In the genomic region with DNA sequence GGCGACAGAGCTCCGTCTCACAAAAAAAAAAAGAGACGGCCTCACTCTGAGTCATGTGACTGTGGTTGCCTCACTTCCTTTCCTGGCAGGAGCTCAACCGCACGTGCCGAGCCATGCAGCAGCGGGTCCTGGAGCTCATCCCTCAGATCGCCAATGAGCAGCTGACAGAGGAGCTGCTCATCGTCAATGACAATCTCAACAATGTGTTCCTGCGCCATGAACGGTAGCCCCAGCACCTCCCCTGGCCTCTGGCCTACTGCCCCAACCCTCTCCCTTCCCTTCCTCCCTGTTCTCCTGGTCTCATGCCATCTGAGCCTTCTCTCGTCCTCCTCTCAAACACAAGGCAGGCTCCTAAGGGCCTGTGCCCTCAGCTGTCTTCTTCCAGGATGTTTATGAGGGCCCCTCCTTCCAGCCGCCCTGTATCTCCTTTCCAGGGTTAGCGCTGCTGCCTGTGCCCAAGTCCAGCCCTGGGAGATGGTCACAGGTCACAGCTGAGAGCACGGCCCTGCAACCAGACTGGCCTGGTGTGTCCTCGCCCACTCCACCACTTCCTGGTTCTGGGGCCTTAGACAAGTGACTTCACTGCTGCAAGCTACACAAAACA, we compare ENCODE assay signal across 8 cellular contexts. TPM values are rescaled to one million over a fixed set of nuclear protein-coding genes. Genes with fewer than 3 reads are reported as not detected.
A peak's percentile ranks its signal among the peaks of the same experiment; 100 is the strongest.
DNase-seq lines count a peak whose midpoint lies in the region; ATAC-seq and TF ChIP-seq lines count a peak whose summit lies in the region.

No MANE protein-coding gene starts in this region.

- intact Hi-C loops in CD4-positive, alpha-beta T cell (cut with DNase I, micrococcal nuclease), result loop anchor here (2.0 to 5.0 kb wide), 2 partner anchors 32 to 33 kb away; partner anchors contain the start of gene TOM1 (in 2 of the 2)
- intact Hi-C loops in right cardiac atrium (cut with DNase I), result no loop called here

- peak overlapping the region; percentile 86 for H3K27ac Mint-ChIP-seq in CD4-positive, alpha-beta T cell

- peaks cover 34% of the 10 kb centered on the region for H3K4me1 Mint-ChIP-seq in CD4-positive, alpha-beta T cell (ENCODE audit: low read depth)

- H3K4me3 Mint-ChIP-seq in CD4-positive, alpha-beta T cell, result peak overlapping the region; percentile 69

- peak; percentile 71 for ATAC-seq in CD4-positive, alpha-beta T cell (ENCODE audit: poor library complexity)
- ATAC-seq in right cardiac atrium, result peak; percentile 70 to 71
- no peak for ATAC-seq in GM18870 (IDR thresholded peaks at IDR 0.05; ENCODE audit: unreplicated experiment)
- no peak for ATAC-seq in GM21825 (IDR thresholded peaks at IDR 0.05; ENCODE audit: unreplicated experiment)
- ATAC-seq in GM19328 (IDR thresholded peaks at IDR 0.05; ENCODE audit: unreplicated experiment), result no peak

- no peaks in the 10 kb centered on the region for H3K27me3 ChIP-seq in CD4-positive, alpha-beta T cell (ENCODE audit: control insufficient read depth, insufficient read depth, low read length)
- no peaks in the 10 kb centered on the region for H3K27me3 ChIP-seq in right cardiac atrium (ENCODE audit: control insufficient read depth, insufficient read depth)

- WGBS in right cardiac atrium, result 23% methylated on average over 16 of the region's 16 CpGs

- peak; percentile 23 to 60 (median 48) for DNase-seq in CD4-positive, alpha-beta T cell
- DNase-seq in RPMI7951 (ENCODE audit: low read depth) (peak; percentile 74), right cardiac atrium (peak; percentile 85 to 94 (median 93))
- DNase-seq in activated naive CD4-positive, alpha-beta T cell (lab: John Stamatoyannopoulos, UW), result peak in 3 of 4 experiments; percentile 6 to 35 (median 14)
- peak; percentile 19 to 48 (median 42) for DNase-seq in stimulated activated CD4-positive, alpha-beta T cell treated with anti-CD3 and anti-CD28 coated beads, Interleukin-1b, Interleukin-23, amount 100 ng/mL, for 24 hours (ENCODE audit: low read depth in 4 of 4, low spot score in 1 of 4)

- no peaks in the 10 kb centered on the region for H3K9me3 ChIP-seq in CD4-positive, alpha-beta T cell (ENCODE audit: control insufficient read depth, low read length)
- no peaks in the 10 kb centered on the region for H3K9me3 ChIP-seq in right cardiac atrium (ENCODE audit: control insufficient read depth, low read length)

- no peak overlapping the region for H3K4me3 ChIP-seq in right cardiac atrium (ENCODE audit: low read length)

- H3K9me3 Mint-ChIP-seq in CD4-positive, alpha-beta T cell, result no peaks in the 10 kb centered on the region

- no peaks in the 10 kb centered on the region for H3K4me1 ChIP-seq in right cardiac atrium (ENCODE audit: control insufficient read depth, insufficient read depth, low read length)

- no peaks in the 10 kb centered on the region for H3K27me3 Mint-ChIP-seq in CD4-positive, alpha-beta T cell

- POLR2A ChIA-PET in CD4-positive, alpha-beta T cell (lab: Charles Lee), result interaction anchor here (0.6 to 4.4 kb wide), 7 partner anchors 20 to 697 kb away, joined by 3 to 50 read pairs (median 8); partner anchors contain the start of genes APOL6, HMGXB4 and TOM1

- no peak overlapping the region for H3K27ac ChIP-seq in CD4-positive, alpha-beta T cell (ENCODE audit: low read depth, low read length)
- peak overlapping the region; percentile 61 for H3K27ac ChIP-seq in right cardiac atrium (ENCODE audit: low read length)

- CTCF ChIA-PET in CD4-positive, alpha-beta T cell (lab: Charles Lee), result interaction anchor here (0.7 to 1.9 kb wide), 4 partner anchors 16 to 31 kb away, joined by 3 to 6 read pairs (median 4); partner anchors contain the start of gene TOM1

- H3K36me3 Mint-ChIP-seq in CD4-positive, alpha-beta T cell (ENCODE audit: low read depth), result peaks cover 90% of the 10 kb centered on the region

- TF ChIP-seq CTCF in CD4-positive, alpha-beta T cell (IDR thresholded peaks at IDR 0.05), result no peak

RNA-seq across cellular contexts. Expression of gene TOM1, which starts 30.7 kb away (rescaled TPM):
- 100 to 1,000 TPM; 211 to 219 TPM for total RNA-seq in CD4-positive, alpha-beta T cell
- total RNA-seq in RPMI7951 (2014; rRNA removed; shearing (Covaris generic)), result 17.2 and 19.7 TPM in 2 replicates
- 10 to 100 TPM; 54.0 to 75.9 (median 63.6) TPM for total RNA-seq in right cardiac atrium
- 55.9 TPM for polyA plus RNA-seq in right cardiac atrium

RNA-seq across cellular contexts. Expression of gene HMOX1, which starts 50.5 kb away (rescaled TPM):
- total RNA-seq in CD4-positive, alpha-beta T cell, result 1 to 10 TPM; 1.1 to 1.5 TPM
- total RNA-seq in RPMI7951 (2014; rRNA removed; shearing (Covaris generic)), result 22.6 and 25.4 TPM in 2 replicates
- 10 to 100 TPM in 2 of 4 donors, 1 to 10 TPM in 2; 6.2 to 10.8 (median 9.6) TPM for total RNA-seq in right cardiac atrium
- 6.1 TPM for polyA plus RNA-seq in right cardiac atrium

Comparison
In these comparisons a context has a peak if more than half of its experiments do, and no peak if none do; other contexts are left out.
1. ATAC-seq: peak in CD4-positive, alpha-beta T cell (single experiment) and right cardiac atrium (2 of 2); none in GM18870 (single experiment), GM21825 (single experiment) and GM19328 (single experiment).
2. DNase-seq: peak in every context shown above with its lines; median percentile 93 in right cardiac atrium; 74 in RPMI7951; 48 in CD4-positive, alpha-beta T cell; 42 in stimulated activated CD4-positive, alpha-beta T cell treated with anti-CD3 and anti-CD28 coated beads, Interleukin-1b, Interleukin-23, amount 100 ng/mL, for 24 hours; 14 in activated naive CD4-positive, alpha-beta T cell.
3. intact Hi-C loops: an anchor here in CD4-positive, alpha-beta T cell (2.0 to 5.0 kb wide); none called in right cardiac atrium.